ENCODE assay signal across 1 cellular context in the genomic region with DNA sequence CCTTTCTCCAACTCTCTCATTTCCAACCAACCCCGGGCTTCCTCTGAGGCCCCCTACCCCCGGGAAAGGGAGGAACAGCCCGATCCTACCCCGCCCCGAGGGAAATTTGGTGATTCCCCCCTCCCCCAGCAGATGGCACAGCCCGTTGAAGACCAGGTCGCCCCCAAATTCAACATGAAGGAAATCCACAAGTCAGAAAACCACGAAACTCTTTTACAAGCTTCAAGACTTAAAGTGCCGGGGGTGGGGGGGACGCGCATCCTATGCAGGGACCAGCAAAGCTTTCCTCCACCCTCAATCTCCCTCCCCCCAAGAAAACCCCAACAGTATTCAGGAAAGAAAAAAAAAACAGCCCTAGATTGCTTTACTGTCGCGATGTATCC.
TF ChIP-seq lines count a peak whose summit lies in the region.

No MANE protein-coding gene starts in this region.

TF ChIP-seq in HepG2, 621 proteins besides CTCF, POLR2A, EP300 and RAD21:
- TF ChIP-seq, protein P1, sequence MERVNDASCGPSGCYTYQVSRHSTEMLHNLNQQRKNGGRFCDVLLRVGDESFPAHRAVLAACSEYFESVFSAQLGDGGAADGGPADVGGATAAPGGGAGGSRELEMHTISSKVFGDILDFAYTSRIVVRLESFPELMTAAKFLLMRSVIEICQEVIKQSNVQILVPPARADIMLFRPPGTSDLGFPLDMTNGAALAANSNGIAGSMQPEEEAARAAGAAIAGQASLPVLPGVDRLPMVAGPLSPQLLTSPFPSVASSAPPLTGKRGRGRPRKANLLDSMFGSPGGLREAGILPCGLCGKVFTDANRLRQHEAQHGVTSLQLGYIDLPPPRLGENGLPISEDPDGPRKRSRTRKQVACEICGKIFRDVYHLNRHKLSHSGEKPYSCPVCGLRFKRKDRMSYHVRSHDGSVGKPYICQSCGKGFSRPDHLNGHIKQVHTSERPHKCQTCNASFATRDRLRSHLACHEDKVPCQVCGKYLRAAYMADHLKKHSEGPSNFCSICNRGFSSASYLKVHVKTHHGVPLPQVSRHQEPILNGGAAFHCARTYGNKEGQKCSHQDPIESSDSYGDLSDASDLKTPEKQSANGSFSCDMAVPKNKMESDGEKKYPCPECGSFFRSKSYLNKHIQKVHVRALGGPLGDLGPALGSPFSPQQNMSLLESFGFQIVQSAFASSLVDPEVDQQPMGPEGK (CRISPR knock-in tag; IDR thresholded peaks at IDR 0.05): 0 out of 2 replicates have a peak, but pooled peaks have one; percentile 7
- TF ChIP-seq MBNL3 (CRISPR knock-in tag; conservative IDR thresholded peaks at IDR 0.05): no peak
